In the genomic region with DNA sequence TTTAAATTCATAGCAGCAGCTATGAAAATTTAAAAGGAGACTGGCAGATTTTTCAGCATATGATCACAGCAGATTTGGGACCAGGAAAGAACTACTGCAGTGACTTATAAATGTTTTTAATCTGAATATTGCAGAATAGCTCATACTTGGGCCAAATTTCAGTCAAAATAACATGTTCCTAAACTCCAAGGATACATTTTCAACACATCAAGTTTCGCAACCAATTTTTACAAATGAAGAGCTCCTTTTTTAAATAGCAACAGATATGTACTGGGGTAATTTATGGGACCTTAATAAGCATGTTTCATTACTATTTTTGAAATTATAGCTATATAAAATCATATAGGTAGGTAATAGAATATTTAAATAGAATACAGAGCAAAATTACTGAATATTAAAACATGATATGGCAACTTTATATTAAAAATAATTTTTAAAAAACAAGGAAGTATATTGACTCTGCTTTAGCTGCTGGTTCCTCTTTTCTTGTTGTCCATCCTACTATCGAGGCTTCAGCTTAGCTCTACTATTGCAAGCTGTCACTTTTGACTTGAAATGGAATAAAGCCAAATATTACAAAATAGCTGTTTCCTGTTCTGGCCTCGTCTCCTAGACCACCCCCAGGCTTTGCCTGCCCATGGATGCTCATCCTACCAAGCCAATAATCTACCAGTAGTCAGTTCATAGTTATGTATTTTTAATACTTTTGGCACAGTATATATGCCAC, we compare ENCODE assay signal across 9 cellular contexts.
DNase-seq lines count a peak whose midpoint lies in the region; ATAC-seq and TF ChIP-seq lines count a peak whose summit lies in the region.
"Had no signal": no experiment of that assay in that cellular context is flagged by ENCODE, and none has a peak within 500 bp of the region (broad histone marks: within the 10 kb centered on the region; RNA-seq: fewer than 3 reads in every experiment).

No MANE protein-coding gene starts in this region.

- peak; percentile 31 for ATAC-seq in omental fat pad (ENCODE audit: low FRiP score)
- ATAC-seq in HG02759 (IDR thresholded peaks at IDR 0.05; ENCODE audit: unreplicated experiment): no peak
- no peak for ATAC-seq in GM21825 (IDR thresholded peaks at IDR 0.05; ENCODE audit: unreplicated experiment)
- no peak for ATAC-seq in HG02973 (IDR thresholded peaks at IDR 0.05; ENCODE audit: unreplicated experiment)

- TF ChIP-seq CTCF in omental fat pad (IDR thresholded peaks at IDR 0.05) (no peak), GM13976 (IDR thresholded peaks at IDR 0.05; ENCODE audit: borderline replicate concordance, control extremely low read depth, extremely low read depth, insufficient read depth, missing control alignments) (no peak)

- DNase-seq in GDM1 (lab: John Stamatoyannopoulos, UW): peak; percentile 39
- peak; percentile 76 to 92 for DNase-seq in NOMO-1 (lab: John Stamatoyannopoulos, UW; ENCODE audit: unreplicated experiment in 2 of 2)
- peak; percentile 55 to 66 for DNase-seq in dermis microvascular lymphatic vessel endothelial cell (ENCODE audit: low read depth in 2 of 2)
- DNase-seq in omental fat pad (ENCODE audit: low spot score): no peak
- no peak for DNase-seq in GM13976 (ENCODE audit: low spot score)
- DNase-seq: NCI-H2171 had no signal

- in situ Hi-C loops in GM13976 (cut with MboI; ENCODE audit: low sequenced_read_pairs, unreplicated experiment): no loop called here

Comparison
In these comparisons a context has a peak if more than half of its experiments do, and no peak if none do; other contexts are left out.
1. DNase-seq: peak in GDM1 (single experiment), NOMO-1 (2 of 2) and dermis microvascular lymphatic vessel endothelial cell (2 of 2); none in omental fat pad (single experiment) and GM13976 (single experiment).